Comparison of ENCODE assay signal across 8 cellular contexts in the genomic region with DNA sequence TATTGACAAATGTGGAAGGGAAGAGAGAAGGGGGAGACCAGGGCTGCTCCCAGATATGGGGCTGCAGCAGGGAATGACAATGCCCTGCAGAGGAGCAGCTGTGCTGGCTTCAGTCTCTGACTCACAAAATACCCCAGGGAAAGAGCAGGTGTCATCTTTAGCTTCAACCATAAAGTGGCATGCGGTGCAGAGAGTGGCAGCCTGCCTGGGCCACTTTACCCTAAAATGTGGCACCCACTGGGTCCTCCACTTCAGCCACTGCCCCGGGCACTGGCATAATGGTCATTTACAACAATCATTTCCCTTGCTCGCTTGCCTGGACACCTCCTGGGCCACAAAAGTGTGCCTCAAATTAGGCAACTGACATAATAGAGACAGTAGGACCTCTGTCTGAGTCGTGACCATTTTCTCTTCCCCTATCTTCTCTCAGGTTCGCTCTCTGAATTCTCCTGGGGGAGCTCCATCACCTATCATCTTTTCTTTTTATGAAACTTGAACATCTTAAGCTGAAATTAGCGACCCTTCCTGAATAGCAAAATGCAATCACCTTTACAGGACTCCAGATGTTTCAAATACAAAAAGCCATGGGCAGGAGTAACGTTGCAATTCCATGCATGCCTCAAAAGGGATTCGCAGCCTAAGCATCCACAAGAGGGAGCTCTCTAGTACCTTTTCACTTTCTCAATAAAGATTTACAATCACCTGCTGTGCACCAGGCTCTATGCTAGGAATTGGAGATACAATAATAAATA.
DNase-seq lines count a peak whose midpoint lies in the region; ATAC-seq and TF ChIP-seq lines count a peak whose summit lies in the region.

No MANE protein-coding gene starts in this region.

- CTCF ChIA-PET in GM10248 (lab: Yijun Ruan, JAX), result interaction anchor here (0.8 to 3.3 kb wide), 35 partner anchors 10 to 530 kb away, joined by 3 to 28 read pairs (median 4); no protein-coding TSS in a partner anchor

- peak; percentile 75 for TF ChIP-seq CTCF in GM10248 (IDR thresholded peaks at IDR 0.05; ENCODE audit: control extremely low read depth, extremely low read depth, low read depth, missing control alignments)
- TF ChIP-seq CTCF in dorsolateral prefrontal cortex (IDR thresholded peaks at IDR 0.05 in 54 of 56, conservative IDR thresholded peaks at IDR 0.05 in 2 of 56; ENCODE audit: low read depth in 1 of 56, partially characterized antibody in 56 of 56), result peak; percentile 17 to 75 (median 64)

- H3K4me3 ChIP-seq in dorsolateral prefrontal cortex, result peak overlapping the region in 3 of 59 donors; percentile 12 to 24 (median 18)

- intact Hi-C loops in dorsolateral prefrontal cortex (cut with DNase I), result no loop called here

- DNase-seq in AG08395 (ENCODE audit: low spot score) (peak; percentile 38), GM10248 (ENCODE audit: extremely low spot score) (peak; percentile 52), M059J (ENCODE audit: low read depth) (peak; percentile 47), RKO (ENCODE audit: low spot score) (peak; percentile 32), dorsolateral prefrontal cortex (peak in 1 of 10 donors; percentile 39), myocyte (ENCODE audit: low read depth) (peak; percentile 89), 8988T (no peak)

- no peaks in the 10 kb centered on the region for H3K27me3 ChIP-seq in dorsolateral prefrontal cortex

- no peak overlapping the region for H3K27ac ChIP-seq in dorsolateral prefrontal cortex

- ATAC-seq in HG02571 (IDR thresholded peaks at IDR 0.05; ENCODE audit: unreplicated experiment), result peak; percentile 58

- POLR2A ChIA-PET in GM10248 (lab: Yijun Ruan, JAX), result no interaction called here
